8 cellular contexts compared by ENCODE assay signal in genomic region chr14:24160499-24160849, GRCh38. TPM values are rescaled to one million over a fixed set of nuclear protein-coding genes. Genes with fewer than 3 reads are reported as not detected.
DNase-seq lines count a peak whose midpoint lies in the region; FAIRE-seq and TF ChIP-seq lines count a peak whose summit lies in the region.

No MANE protein-coding gene starts in this region.

- TF ChIP-seq CTCF in astrocyte (IDR thresholded peaks at IDR 0.05; ENCODE audit: insufficient read depth, low read depth, low read length) (no peak), uterus (IDR thresholded peaks at IDR 0.05) (no peak), GM20000 (IDR thresholded peaks at IDR 0.05; ENCODE audit: extremely low read depth, missing control alignments) (no peak)

- H3K9me3 ChIP-seq in astrocyte (ENCODE audit: insufficient read depth, low read depth, low read length), result no peaks in the 10 kb centered on the region
- no peaks in the 10 kb centered on the region for H3K9me3 ChIP-seq in mucosa of stomach (ENCODE audit: control insufficient read depth, low read length)
- H3K9me3 ChIP-seq in uterus, result no peaks in the 10 kb centered on the region

- H3K79me2 ChIP-seq in astrocyte (ENCODE audit: insufficient read depth, low read length), result peaks cover 12% of the 10 kb centered on the region

- H3K27me3 Mint-ChIP-seq in activated naive CD4-positive, alpha-beta T cell treated with anti-CD3 and anti-CD28 coated beads, Interleukin-2, amount 50 U/mL, for 24 hours, result no peaks in the 10 kb centered on the region
- H3K27me3 Mint-ChIP-seq in astrocyte (ENCODE audit: low read depth, unreplicated experiment), result no peaks in the 10 kb centered on the region

- H3K36me3 ChIP-seq in astrocyte (ENCODE audit: insufficient read depth, low read length), result peaks cover 36% of the 10 kb centered on the region
- peaks cover 58% of the 10 kb centered on the region for H3K36me3 ChIP-seq in mucosa of stomach (ENCODE audit: control insufficient read depth, insufficient read depth, low read length)
- H3K36me3 ChIP-seq in uterus, result no peaks in the 10 kb centered on the region

- H3K4me1 ChIP-seq in astrocyte (ENCODE audit: insufficient read depth, low read length) (peaks cover 12% of the 10 kb centered on the region), mucosa of stomach (ENCODE audit: control insufficient read depth, insufficient read depth, low read length) (peaks cover 27% of the 10 kb centered on the region), uterus (peaks cover 7% of the 10 kb centered on the region in 2 donors)

- peaks cover 52% of the 10 kb centered on the region for H3K4me1 Mint-ChIP-seq in activated naive CD4-positive, alpha-beta T cell treated with anti-CD3 and anti-CD28 coated beads, Interleukin-2, amount 50 U/mL, for 24 hours
- H3K4me1 Mint-ChIP-seq in astrocyte (ENCODE audit: low read depth, unreplicated experiment), result peaks cover 20% of the 10 kb centered on the region

- H3K27ac ChIP-seq in astrocyte (ENCODE audit: low read depth, low read length) (peak overlapping the region; percentile 23), uterus (peak overlapping the region; percentile 88 to 98)

- no peak overlapping the region for H3K9ac ChIP-seq in astrocyte (ENCODE audit: low read length)
- peak overlapping the region; percentile 47 for H3K9ac ChIP-seq in mucosa of stomach (ENCODE audit: low read length)

- H2AFZ ChIP-seq in astrocyte (ENCODE audit: low read depth, low read length), result no peak overlapping the region

- no peak for DNase-seq in activated naive CD4-positive, alpha-beta T cell treated with Interleukin-2 at 50 U/mL for 16 hours
- no peak for DNase-seq in astrocyte (ENCODE audit: low read depth)
- no peak for DNase-seq in uterus
- DNase-seq in NCI-H2107 treated with DMSO at 0.1 percent for 48 hours (lab: John Stamatoyannopoulos, UW; ENCODE audit: unreplicated experiment), result no peak
- DNase-seq in GF-D8 (lab: John Stamatoyannopoulos, UW), result no peak
- DNase-seq in GM20000 (ENCODE audit: low spot score), result no peak

- intact Hi-C loops in uterus (cut with DNase I; ENCODE audit: low total_unique reads), result no loop called here

- H3K4me2 ChIP-seq in astrocyte (ENCODE audit: low read length), result peak overlapping the region; percentile 94

- H3K27ac Mint-ChIP-seq in activated naive CD4-positive, alpha-beta T cell treated with anti-CD3 and anti-CD28 coated beads, Interleukin-2, amount 50 U/mL, for 24 hours, result peak overlapping the region; percentile 100
- peak overlapping the region; percentile 99 for H3K27ac Mint-ChIP-seq in astrocyte (ENCODE audit: unreplicated experiment)

- H3K9me3 Mint-ChIP-seq in activated naive CD4-positive, alpha-beta T cell treated with anti-CD3 and anti-CD28 coated beads, Interleukin-2, amount 50 U/mL, for 24 hours, result no peaks in the 10 kb centered on the region
- no peaks in the 10 kb centered on the region for H3K9me3 Mint-ChIP-seq in astrocyte (ENCODE audit: unreplicated experiment)

- H3K36me3 Mint-ChIP-seq in activated naive CD4-positive, alpha-beta T cell treated with anti-CD3 and anti-CD28 coated beads, Interleukin-2, amount 50 U/mL, for 24 hours, result peaks cover 17% of the 10 kb centered on the region
- peaks cover 43% of the 10 kb centered on the region for H3K36me3 Mint-ChIP-seq in astrocyte (ENCODE audit: low read depth, unreplicated experiment)

- peak overlapping the region; percentile 33 for H3K4me3 Mint-ChIP-seq in activated naive CD4-positive, alpha-beta T cell treated with anti-CD3 and anti-CD28 coated beads, Interleukin-2, amount 50 U/mL, for 24 hours
- H3K4me3 Mint-ChIP-seq in astrocyte (ENCODE audit: unreplicated experiment), result no peak overlapping the region

- H3K27me3 ChIP-seq in astrocyte (ENCODE audit: insufficient read depth, low read length) (no peaks in the 10 kb centered on the region), mucosa of stomach (ENCODE audit: control insufficient read depth, insufficient read depth, low read length) (no peaks in the 10 kb centered on the region), uterus (no peaks in the 10 kb centered on the region)

- H4K20me1 ChIP-seq in astrocyte (ENCODE audit: insufficient read depth, low read length), result peaks cover 26% of the 10 kb centered on the region

- FAIRE-seq in astrocyte (lab: Jason Lieb, UNC), result no peak

- H3K4me3 ChIP-seq in astrocyte (ENCODE audit: insufficient read depth, low read depth, low read length), result no peak overlapping the region
- H3K4me3 ChIP-seq in mucosa of stomach (ENCODE audit: low read length), result no peak overlapping the region
- no peak overlapping the region for H3K4me3 ChIP-seq in uterus

- no peak for TF ChIP-seq POLR2A in uterus (IDR thresholded peaks at IDR 0.05)

RNA-seq across cellular contexts. Expression of gene IRF9, which starts 0.6 kb away (rescaled TPM):
- 76.0 and 89.4 TPM in 2 replicates for total RNA-seq in astrocyte
- total RNA-seq in uterus, result 100 to 1,000 TPM in 1 of 4 donors, 10 to 100 TPM in 3; 33.2 to 205 (median 67.2) TPM

RNA-seq across cellular contexts. Expression of gene REC8, which starts 11.4 kb away (rescaled TPM):
- total RNA-seq in astrocyte, result 33.5 and 46.4 TPM in 2 replicates
- 10 to 100 TPM in 3 of 4 donors, 1 to 10 TPM in 1; 9.5 to 54.3 (median 42.1) TPM for total RNA-seq in uterus

RNA-seq across cellular contexts. Expression of gene RNF31, which starts 13.2 kb away (rescaled TPM):
- 59.0 and 69.8 TPM in 2 replicates for total RNA-seq in astrocyte
- total RNA-seq in uterus, result 100 to 1,000 TPM in 1 of 4 donors, 10 to 100 TPM in 3; 17.7 to 106 (median 57.9) TPM

RNA-seq across cellular contexts. Expression of gene PSME2, which starts 14.1 kb away (rescaled TPM):
- 173 TPM in 2 replicates for total RNA-seq in astrocyte
- total RNA-seq in uterus, result 100 to 1,000 TPM in 1 of 4 donors, 10 to 100 TPM in 3; 16.9 to 113 (median 25.7) TPM

RNA-seq across cellular contexts. Expression of gene EMC9, which starts 19.1 kb away (rescaled TPM):
- total RNA-seq in astrocyte (16.7 and 18.5 TPM in 2 replicates), uterus (10 to 100 TPM in 2 of 4 donors, 1 to 10 TPM in 1, not detected in 1; 6.2 to 21.2 (median 10.9) TPM)
